8 cellular contexts compared by ENCODE assay signal in the genomic region with DNA sequence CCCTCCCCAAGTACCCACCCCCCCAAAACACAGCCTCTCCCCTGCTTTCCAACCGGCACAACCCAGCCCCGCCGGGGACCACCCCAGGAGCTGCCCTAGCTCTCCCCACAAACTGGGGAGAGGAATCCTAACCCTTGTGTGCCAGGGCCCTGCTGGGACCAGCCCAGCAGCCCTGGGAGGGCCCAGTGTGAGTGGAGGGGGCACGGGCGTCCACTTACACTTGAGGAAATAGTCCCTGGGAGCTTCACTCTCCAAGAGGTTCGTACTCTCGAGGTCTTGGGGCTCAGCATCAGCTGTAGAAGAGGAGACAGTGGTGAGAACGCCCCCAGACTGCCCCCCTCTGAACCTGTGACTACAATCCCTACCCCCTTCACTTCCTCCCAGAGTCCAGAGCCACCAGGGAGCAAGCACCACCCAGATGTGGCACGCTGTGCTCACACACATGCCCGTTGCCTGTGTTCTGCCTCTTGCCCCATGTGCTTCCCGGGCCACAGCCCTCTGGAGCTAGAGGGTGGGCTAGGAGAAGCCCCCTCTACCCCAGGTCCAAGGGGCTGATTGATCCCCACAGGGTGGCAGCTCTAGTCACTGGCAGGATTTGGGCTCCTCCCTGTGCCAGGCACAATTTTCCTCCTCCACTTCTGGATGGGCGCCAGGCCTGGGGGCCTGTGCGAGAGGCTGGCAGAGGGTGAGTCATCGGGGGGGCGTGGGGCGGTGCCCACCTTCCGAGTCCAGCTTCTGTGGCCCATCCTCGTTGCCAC. TPM values are rescaled to one million over a fixed set of nuclear protein-coding genes. Genes with fewer than 3 reads are reported as not detected.
DNase-seq lines count a peak whose midpoint lies in the region; ATAC-seq and TF ChIP-seq lines count a peak whose summit lies in the region.

No MANE protein-coding gene starts in this region.

- H4K20me1 ChIP-seq in BLaER1 treated with 17β-estradiol and CSF1 and Interleukin-3, amounts not matched to agents 10 nM and 100 nM: peaks cover 0 to 6% (median 0%) of the 10 kb centered on the region in 11 experiments; a peak in 2 of 22 replicates
- no peaks in the 10 kb centered on the region for H4K20me1 ChIP-seq in MM.1S (ENCODE audit: insufficient read depth, low read length)
- H4K20me1 ChIP-seq in osteoblast (ENCODE audit: insufficient read depth, low read length): peaks cover 3% of the 10 kb centered on the region

- peaks cover 62 to 84% (median 72%) of the 10 kb centered on the region in 10 experiments for H3K4me1 ChIP-seq in BLaER1 treated with 17β-estradiol and CSF1 and Interleukin-3, amounts not matched to agents 10 nM and 100 nM
- H3K4me1 ChIP-seq in MM.1S (ENCODE audit: low read length) (peaks cover 28% of the 10 kb centered on the region), breast epithelium (peaks cover 15 to 43% of the 10 kb centered on the region in 2 donors), osteoblast (ENCODE audit: insufficient read depth, low read length) (peaks cover 32% of the 10 kb centered on the region)

- H3K36me3 ChIP-seq in BLaER1 treated with 17β-estradiol and CSF1 and Interleukin-3, amounts not matched to agents 10 nM and 100 nM: peaks cover 0 to 12% (median 0%) of the 10 kb centered on the region in 11 experiments; a peak in 3 of 22 replicates
- H3K36me3 ChIP-seq in MM.1S (replicated peaks; ENCODE audit: insufficient read depth, low read length) (peaks cover 4% of the 10 kb centered on the region; the same call in 1 of the 2 replicates), breast epithelium (no peaks in the 10 kb centered on the region), osteoblast (ENCODE audit: insufficient read depth, low read length) (no peaks in the 10 kb centered on the region)

- DNase-seq in MM.1S: no peak
- no peak for DNase-seq in breast epithelium (ENCODE audit: low spot score in 2 of 2)
- DNase-seq in osteoblast (ENCODE audit: insufficient read length, low spot score, missing footprints): peak; percentile 57
- DNase-seq in effector CD8-positive, alpha-beta T cell (lab: John Stamatoyannopoulos, UW): no peak

- no peaks in the 10 kb centered on the region for H3K9me3 ChIP-seq in BLaER1 treated with 17β-estradiol and CSF1 and Interleukin-3, amounts not matched to agents 10 nM and 100 nM (replicated peaks in 1 of 11)
- no peaks in the 10 kb centered on the region for H3K9me3 ChIP-seq in MM.1S (replicated peaks; ENCODE audit: insufficient read depth, low read length)
- H3K9me3 ChIP-seq in breast epithelium: no peaks in the 10 kb centered on the region
- no peaks in the 10 kb centered on the region for H3K9me3 ChIP-seq in osteoblast (ENCODE audit: low read depth, low read length)

- peak overlapping the region; percentile 17 to 82 (median 70); a peak in 20 of 22 replicates for H3K9ac ChIP-seq in BLaER1 treated with 17β-estradiol and CSF1 and Interleukin-3, amounts not matched to agents 10 nM and 100 nM
- peak overlapping the region; percentile 100 for H3K9ac ChIP-seq in MM.1S (ENCODE audit: low read length)

- peak overlapping the region in 10 of 11 experiments; percentile 18 to 69 (median 46); a peak in 16 of 22 replicates for H3K27ac ChIP-seq in BLaER1 treated with 17β-estradiol and CSF1 and Interleukin-3, amounts not matched to agents 10 nM and 100 nM
- peak overlapping the region; percentile 99 for H3K27ac ChIP-seq in MM.1S (ENCODE audit: low read length)
- H3K27ac ChIP-seq in breast epithelium: peak overlapping the region; percentile 95 to 97
- H3K27ac ChIP-seq in osteoblast (ENCODE audit: low read depth, low read length): no peak overlapping the region

- no peaks in the 10 kb centered on the region for H3K9me2 ChIP-seq in MM.1S (replicated peaks; ENCODE audit: insufficient read depth, low read length)

- no peak for ATAC-seq in GM21786 (IDR thresholded peaks at IDR 0.05; ENCODE audit: unreplicated experiment)
- no peak for ATAC-seq in HG03469 (IDR thresholded peaks at IDR 0.05; ENCODE audit: unreplicated experiment)
- no peak for ATAC-seq in HG03378 (IDR thresholded peaks at IDR 0.05; ENCODE audit: unreplicated experiment)

- H3K79me2 ChIP-seq in MM.1S (ENCODE audit: low read length) (peaks cover 35% of the 10 kb centered on the region), osteoblast (ENCODE audit: insufficient read depth, low read length) (no peaks in the 10 kb centered on the region)

- peaks cover 45% of the 10 kb centered on the region for H3F3A ChIP-seq in MM.1S (ENCODE audit: insufficient read depth, low read length)

- peak overlapping the region in 4 of 10 experiments; percentile 59 to 69 (median 66); a peak in 7 of 20 replicates for H3K4me3 ChIP-seq in BLaER1 treated with 17β-estradiol and CSF1 and Interleukin-3, amounts not matched to agents 10 nM and 100 nM
- peak overlapping the region; percentile 92 for H3K4me3 ChIP-seq in MM.1S (ENCODE audit: low read length)
- peak overlapping the region in 2 of 3 donors; percentile 63 to 94 for H3K4me3 ChIP-seq in breast epithelium
- no peak overlapping the region for H3K4me3 ChIP-seq in osteoblast (ENCODE audit: insufficient read depth, low read length)

- no peak for TF ChIP-seq POLR2A in breast epithelium (IDR thresholded peaks at IDR 0.05)

- H2AFZ ChIP-seq in MM.1S (ENCODE audit: low read length) (no peak overlapping the region), osteoblast (ENCODE audit: low read length) (peak overlapping the region; percentile 12)

- peaks cover 14 to 50% (median 44%) of the 10 kb centered on the region in 11 experiments for H3K27me3 ChIP-seq in BLaER1 treated with 17β-estradiol and CSF1 and Interleukin-3, amounts not matched to agents 10 nM and 100 nM
- H3K27me3 ChIP-seq in MM.1S (replicated peaks; ENCODE audit: insufficient read depth, low read length) (no peaks in the 10 kb centered on the region), breast epithelium (no peaks in the 10 kb centered on the region), osteoblast (ENCODE audit: insufficient read depth, low read length) (peaks cover 6% of the 10 kb centered on the region)

- H3K4me2 ChIP-seq in BLaER1 treated with 17β-estradiol and CSF1 and Interleukin-3, amounts not matched to agents 10 nM and 100 nM: peak overlapping the region; percentile 83 to 97 (median 90)
- H3K4me2 ChIP-seq in MM.1S (ENCODE audit: low read depth, low read length): peak overlapping the region; percentile 97
- peak overlapping the region; percentile 18 for H3K4me2 ChIP-seq in osteoblast (ENCODE audit: insufficient read depth, low read length)

- TF ChIP-seq CTCF in MM.1S (IDR thresholded peaks at IDR 0.05; ENCODE audit: low read length): no peak
- no peak for TF ChIP-seq CTCF in breast epithelium (IDR thresholded peaks at IDR 0.05)
- TF ChIP-seq CTCF in osteoblast (IDR thresholded peaks at IDR 0.05; ENCODE audit: extremely low read depth, low read depth, low read length): no peak

- intact Hi-C loops in breast epithelium (cut with DNase I; ENCODE audit: low total_unique reads): no loop called here

RNA-seq across cellular contexts. Expression of a gene that starts 3.0 kb away (rescaled TPM):
- total RNA-seq in breast epithelium (10 to 100 TPM; 15.4 to 26.1 (median 23.3) TPM), osteoblast (21.7 and 22.4 TPM in 2 replicates)

RNA-seq across cellular contexts. Expression of a gene that starts 20.2 kb away (rescaled TPM):
- total RNA-seq in breast epithelium (10 to 100 TPM; 44.9 to 63.2 (median 62.9) TPM), osteoblast (31.1 and 38.3 TPM in 2 replicates)

RNA-seq across cellular contexts. Expression of a gene that starts 21.4 kb away (rescaled TPM):
- total RNA-seq in breast epithelium (10 to 100 TPM; 16.7 to 28.8 (median 23.3) TPM), osteoblast (22.8 and 23.3 TPM in 2 replicates)

RNA-seq across cellular contexts. Expression of a gene that starts 29.3 kb away (rescaled TPM):
- total RNA-seq in breast epithelium (10 to 100 TPM; 29.4 to 39.0 (median 36.6) TPM), osteoblast (36.6 and 37.1 TPM in 2 replicates)

RNA-seq across cellular contexts. Expression of a gene that starts 31.2 kb away (rescaled TPM):
- total RNA-seq in breast epithelium (10 to 100 TPM in 1 of 3 donors, 1 to 10 TPM in 2; 5.6 to 15.5 (median 8.5) TPM), osteoblast (1.1 and 2.1 TPM in 2 replicates)

Comparison
In these comparisons a context has a peak if more than half of its experiments do, and no peak if none do; other contexts are left out.
1. H3K4me2 ChIP-seq: peak in every context shown above with its lines; median percentile 97 in MM.1S; 90 in BLaER1 treated with 17β-estradiol and CSF1 and Interleukin-3, amounts not matched to agents 10 nM and 100 nM; 18 in osteoblast.